Comparison of ENCODE assay signal across 1 cellular context in genomic region chr13:43268632-43269031, GRCh38.
TF ChIP-seq lines count a peak whose summit lies in the region.

No MANE protein-coding gene starts in this region.

TF ChIP-seq in A549, 52 proteins besides CTCF, POLR2A, EP300 and RAD21 (continued from another document):
- no peak for TF ChIP-seq RNF2 (IDR thresholded peaks at IDR 0.05; ENCODE audit: borderline replicate concordance, low read depth)
- TF ChIP-seq TP53 (CRISPR knock-in tag; IDR thresholded peaks at IDR 0.05): no peak
- TF ChIP-seq JUNB (IDR thresholded peaks at IDR 0.05): no peak
- TF ChIP-seq NR3C1 (IDR thresholded peaks at IDR 0.05): no peak
- TF ChIP-seq CBX8 (IDR thresholded peaks at IDR 0.05): no peak
- TF ChIP-seq ZC3H11A (IDR thresholded peaks at IDR 0.05): no peak
- TF ChIP-seq KDM5A (IDR thresholded peaks at IDR 0.05): no peak
- TF ChIP-seq FOXS1 (CRISPR knock-in tag; IDR thresholded peaks at IDR 0.05): no peak
- TF ChIP-seq KDM1A (IDR thresholded peaks at IDR 0.05; ENCODE audit: low read depth): no peak
- no peak for TF ChIP-seq CHD4 (IDR thresholded peaks at IDR 0.05; ENCODE audit: borderline replicate concordance)
- TF ChIP-seq RARB (CRISPR knock-in tag; IDR thresholded peaks at IDR 0.05): no peak
- TF ChIP-seq ZNF302 (CRISPR knock-in tag; IDR thresholded peaks at IDR 0.05): no peak
- no peak for TF ChIP-seq ATOH8 (CRISPR knock-in tag; IDR thresholded peaks at IDR 0.05; ENCODE audit: low read depth)
- no peak for TF ChIP-seq ELK1 (IDR thresholded peaks at IDR 0.05; ENCODE audit: low read depth, low read length)
- no peak for TF ChIP-seq HOXB5 (CRISPR knock-in tag; IDR thresholded peaks at IDR 0.05)
